In genomic region chr20:682123-682522, GRCh38 we compare ENCODE assay signal across 18 cellular contexts. TPM values are rescaled to one million over a fixed set of nuclear protein-coding genes. Genes with fewer than 3 reads are reported as not detected.
DNase-seq lines count a peak whose midpoint lies in the region; TF ChIP-seq lines count a peak whose summit lies in the region.
"Had no signal": no experiment of that assay in that cellular context is flagged by ENCODE, and none has a peak within 500 bp of the region (broad histone marks: within the 10 kb centered on the region; RNA-seq: fewer than 3 reads in every experiment).

No MANE protein-coding gene starts in this region.

- no peaks in the 10 kb centered on the region for H3K36me3 ChIP-seq in endodermal cell (ENCODE audit: control insufficient read depth, insufficient read depth, low read length)
- H3K36me3 ChIP-seq in brain microvascular endothelial cell (replicated peaks) = no peaks in the 10 kb centered on the region
- H3K36me3 ChIP-seq: BE2C had no signal

- no peaks in the 10 kb centered on the region for H3K9me3 Mint-ChIP-seq in endodermal cell
- H3K9me3 Mint-ChIP-seq: CD8-positive, alpha-beta T cell had no signal

- H3K27me3 ChIP-seq in endodermal cell (ENCODE audit: control insufficient read depth, insufficient read depth, low read length, poor library complexity, severe bottlenecking) (peaks cover 27% of the 10 kb centered on the region), brain microvascular endothelial cell (replicated peaks) (peaks cover 3% of the 10 kb centered on the region)
- H3K27me3 ChIP-seq: BE2C had no signal

- TF ChIP-seq CTCF in endodermal cell (conservative IDR thresholded peaks at IDR 0.05) = no peak
- no peak for TF ChIP-seq CTCF in brain microvascular endothelial cell (IDR thresholded peaks at IDR 0.05; ENCODE audit: low read depth, low read length, missing control alignments)

- 80 to 85% methylated on average over 1 of the region's 1 CpG for WGBS in endodermal cell (ENCODE audit: insufficient coverage in 1 of 2, insufficient read length in 1 of 2), 2 experiments

- in situ Hi-C loops in brain microvascular endothelial cell (cut with HindIII; ENCODE audit: low pct_ligation_motif_present, low sequenced_read_pairs) = no loop called here

- no peak overlapping the region for H3K4me3 ChIP-seq in endodermal cell (ENCODE audit: low read length)
- H3K4me3 ChIP-seq in brain microvascular endothelial cell (ENCODE audit: low read depth, low read length) = no peak overlapping the region
- H3K4me3 ChIP-seq: A549, GM23248 had no signal

- no peak overlapping the region for H3K27ac Mint-ChIP-seq in endodermal cell
- H3K27ac Mint-ChIP-seq: CD8-positive, alpha-beta T cell had no signal

- H3K27ac ChIP-seq in endodermal cell (ENCODE audit: low read depth, low read length) (no peak overlapping the region), brain microvascular endothelial cell (no peak overlapping the region)
- H3K27ac ChIP-seq: A549, C4-2B, GM23248 had no signal

- no peak overlapping the region for H3K9ac ChIP-seq in endodermal cell (ENCODE audit: extremely low read depth, low read length, poor library complexity, severe bottlenecking)
- H3K9ac ChIP-seq: GM23248 had no signal

- H3K9me3 ChIP-seq in endodermal cell (ENCODE audit: control insufficient read depth, low read length) = no peaks in the 10 kb centered on the region
- H3K9me3 ChIP-seq: A549, BE2C, Caco-2 had no signal

- no peaks in the 10 kb centered on the region for H3K4me1 Mint-ChIP-seq in endodermal cell

- no peak overlapping the region for H3K4me3 Mint-ChIP-seq in endodermal cell
- H3K4me3 Mint-ChIP-seq: CD8-positive, alpha-beta T cell had no signal

- H3K36me3 Mint-ChIP-seq in endodermal cell (ENCODE audit: low read depth) = no peaks in the 10 kb centered on the region
- H3K36me3 Mint-ChIP-seq: CD8-positive, alpha-beta T cell had no signal

- H3K4me1 ChIP-seq in endodermal cell (ENCODE audit: control insufficient read depth, insufficient read depth, low read length) = peaks cover 6% of the 10 kb centered on the region
- H3K4me1 ChIP-seq: BE2C, Caco-2 had no signal

- H3K27me3 Mint-ChIP-seq in endodermal cell (ENCODE audit: insufficient read depth) = peaks cover 36% of the 10 kb centered on the region

- DNase-seq in NCI-H82 (lab: John Stamatoyannopoulos, UW) (peak; percentile 37), NCI-H82 treated with DMSO at 0.1 percent for 48 hours (lab: John Stamatoyannopoulos, UW; ENCODE audit: unreplicated experiment) (no peak), DMS53 treated with DMSO at 0.1 percent for 48 hours (lab: John Stamatoyannopoulos, UW; ENCODE audit: unreplicated experiment) (peak; percentile 21), NCI-H69 (lab: John Stamatoyannopoulos, UW) (peak; percentile 23), endodermal cell (no peak), DMS153 (lab: John Stamatoyannopoulos, UW) (no peak), brain microvascular endothelial cell (no peak)
- DNase-seq: BE2C; Caco-2; CD8-positive, alpha-beta T cell; DMS79 treated with DMSO at 0.1 percent for 48 hours; EL; GM23248; H7; IMR-90 had no signal

RNA-seq across cellular contexts. Expression of gene SCRT2, which starts 6.5 kb away (rescaled TPM):
- not detected for total RNA-seq in endodermal cell
- 10.8 TPM for polyA plus RNA-seq in endodermal cell (2013, experiment 1 of 2)
- 9.9 TPM for polyA plus RNA-seq in endodermal cell (2013, experiment 2 of 2)
- total RNA-seq: Caco-2; CD8-positive, alpha-beta T cell; GM23248; IMR-90 had no signal
- polyA plus RNA-seq: A549, AG04450, GM23248, IMR-90 had no signal

RNA-seq across cellular contexts. Expression of gene SRXN1, which starts 29.1 kb away (rescaled TPM):
- total RNA-seq in endodermal cell = 10 to 100 TPM in 1 of 2 donors, 1 to 10 TPM in 1; 9.7 to 19.3 TPM
- 15.8 TPM for polyA plus RNA-seq in endodermal cell (2013, experiment 1 of 2)
- polyA plus RNA-seq in endodermal cell (2013, experiment 2 of 2) = 13.7 TPM

Comparison
In these comparisons a context has a peak if more than half of its experiments do, and no peak if none do; other contexts are left out.
1. DNase-seq: peak in NCI-H82 (single experiment), DMS53 treated with DMSO at 0.1 percent for 48 hours (single experiment) and NCI-H69 (single experiment); none in NCI-H82 treated with DMSO at 0.1 percent for 48 hours (single experiment), endodermal cell (single experiment), DMS153 (single experiment) and brain microvascular endothelial cell (single experiment).